In the genomic region with DNA sequence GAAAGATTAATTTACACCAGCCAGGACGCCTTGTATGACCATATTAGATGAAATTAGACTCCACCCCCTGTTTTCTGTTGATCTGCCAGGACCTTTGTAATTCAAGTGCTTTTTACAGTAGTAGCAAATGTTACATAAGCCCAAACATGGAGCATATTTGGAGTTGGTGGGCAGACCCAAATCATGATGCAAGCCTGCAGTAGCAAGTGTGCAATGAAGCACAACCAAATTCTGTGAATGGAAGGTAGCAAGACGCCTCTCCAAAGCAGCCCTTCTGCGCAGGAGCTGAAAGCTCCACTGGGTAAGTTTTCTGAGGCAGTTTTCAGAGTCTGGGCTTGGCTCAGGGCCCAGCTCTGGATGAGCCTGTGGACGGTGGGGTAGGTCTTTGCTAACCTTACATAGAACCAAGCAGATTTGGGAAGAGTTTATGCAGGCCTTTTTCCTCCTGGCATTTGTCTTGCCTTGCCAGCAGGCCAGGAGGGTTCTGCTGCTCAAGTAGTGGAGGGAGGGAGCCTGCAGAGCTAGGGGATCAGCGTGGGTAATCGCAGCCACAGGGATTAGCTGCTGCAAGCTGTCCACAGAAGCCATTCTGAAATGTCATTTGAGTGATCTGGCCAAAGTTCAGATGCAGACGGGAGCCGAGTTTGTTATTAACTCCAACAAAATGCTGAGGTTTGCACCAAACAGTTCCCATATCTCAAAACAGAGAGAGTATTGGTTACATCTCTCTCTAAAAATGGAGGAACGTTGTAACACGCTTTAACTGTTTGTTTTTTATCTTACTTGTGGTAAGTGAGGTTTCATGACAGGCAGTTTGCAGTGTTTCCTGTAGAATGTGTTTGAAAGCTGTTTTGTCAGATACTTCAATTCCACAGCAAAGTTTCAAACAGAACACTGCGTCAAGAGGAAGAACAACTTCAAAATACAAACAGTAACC, we compare ENCODE assay signal across 8 cellular contexts. TPM values are rescaled to one million over a fixed set of nuclear protein-coding genes. Genes with fewer than 3 reads are reported as not detected.
DNase-seq lines count a peak whose midpoint lies in the region; ATAC-seq lines count a peak whose summit lies in the region.

No MANE protein-coding gene starts in this region.

- H3K4me1 ChIP-seq in ectodermal cell (ENCODE audit: control insufficient read depth, insufficient read depth, low read length) = peaks cover 84% of the 10 kb centered on the region

- peak; percentile 56 for ATAC-seq in GM21529 (IDR thresholded peaks at IDR 0.05; ENCODE audit: unreplicated experiment)

- H3K27ac ChIP-seq in ectodermal cell (ENCODE audit: insufficient read depth, low read depth, low read length, poor library complexity, severe bottlenecking) = peak overlapping the region; percentile 76

- WGBS in ectodermal cell, 2 experiments = 57 to 58% methylated on average over 10 to 11 of the region's 11 CpGs

- no peaks in the 10 kb centered on the region for H3K9me3 ChIP-seq in ectodermal cell (ENCODE audit: control insufficient read depth, low read length)

- DNase-seq in HuH-7 (ENCODE audit: low spot score) (peak; percentile 6), UCSD-AML1 (lab: John Stamatoyannopoulos, UW; ENCODE audit: unreplicated experiment) (peak; percentile 44), midbrain (lab: John Stamatoyannopoulos, UW) (peak; percentile 40), COLO668 (lab: John Stamatoyannopoulos, UW; ENCODE audit: unreplicated experiment) (no peak), HPDE6-E6E7 (ENCODE audit: extremely low spot score) (no peak)

- no peaks in the 10 kb centered on the region for H3K27me3 ChIP-seq in ectodermal cell (ENCODE audit: control insufficient read depth, insufficient read depth, low read length, poor library complexity, severe bottlenecking)

- H3K36me3 ChIP-seq in ectodermal cell (ENCODE audit: control insufficient read depth, insufficient read depth, low read length) = no peaks in the 10 kb centered on the region

- H3K4me3 ChIP-seq in GM08714 (ENCODE audit: low read length) = peak overlapping the region; percentile 41; the same call in 1 of the 2 replicates
- no peak overlapping the region for H3K4me3 ChIP-seq in ectodermal cell (ENCODE audit: insufficient read depth, low read depth, low read length)

RNA-seq across cellular contexts. Expression of gene PSMD6, which starts 55.4 kb away (rescaled TPM):
- 108 TPM for polyA plus RNA-seq in ectodermal cell (2013, experiment 1 of 4)
- 107 TPM for polyA plus RNA-seq in ectodermal cell (2013, experiment 2 of 4)
- 93.8 TPM for polyA plus RNA-seq in ectodermal cell (2013, experiment 3 of 4)
- polyA plus RNA-seq in ectodermal cell (2013, experiment 4 of 4) = 112 TPM

RNA-seq across cellular contexts. Expression of gene SCAANT1, which starts 55.8 kb away (rescaled TPM):
- not detected for polyA plus RNA-seq in ectodermal cell (2013, experiment 1 of 4)
- polyA plus RNA-seq in ectodermal cell (2013, experiment 2 of 4) = not detected
- not detected for polyA plus RNA-seq in ectodermal cell (2013, experiment 3 of 4)
- polyA plus RNA-seq in ectodermal cell (2013, experiment 4 of 4) = not detected

Comparison
In these comparisons a context has a peak if more than half of its experiments do, and no peak if none do; other contexts are left out.
1. DNase-seq: peak in HuH-7 (single experiment), UCSD-AML1 (single experiment) and midbrain (single experiment); none in COLO668 (single experiment) and HPDE6-E6E7 (single experiment).